Comparison of ENCODE assay signal across 8 cellular contexts in genomic region chr1:42380617-42381423, GRCh38. TPM values are rescaled to one million over a fixed set of nuclear protein-coding genes. Genes with fewer than 3 reads are reported as not detected.
DNase-seq lines count a peak whose midpoint lies in the region; ATAC-seq and TF ChIP-seq lines count a peak whose summit lies in the region.

TSS of gene RIMKLA (plus strand) at chr1:42380792. CDS start at chr1:42380935, 143 bp downstream.

- H3K4me1 Mint-ChIP-seq in activated CD8-positive, alpha-beta T cell treated with anti-CD3 and anti-CD28 coated beads for 36 hours (ENCODE audit: low read depth) = peaks cover 10% of the 10 kb centered on the region
- H3K4me1 Mint-ChIP-seq in endodermal cell = no peaks in the 10 kb centered on the region

- no peaks in the 10 kb centered on the region for H3K9me3 Mint-ChIP-seq in activated CD8-positive, alpha-beta T cell treated with anti-CD3 and anti-CD28 coated beads for 36 hours
- H3K9me3 Mint-ChIP-seq in endodermal cell = no peaks in the 10 kb centered on the region

- POLR2A ChIA-PET in activated CD8-positive, alpha-beta T cell treated with anti-CD3 and anti-CD28 coated beads for 36 hours (lab: Charles Lee) = no interaction called here

- peak within 1 kb of the TSS; percentile 74 for H3K4me3 Mint-ChIP-seq in activated CD8-positive, alpha-beta T cell treated with anti-CD3 and anti-CD28 coated beads for 36 hours
- peak within 1 kb of the TSS; percentile 57 for H3K4me3 Mint-ChIP-seq in endodermal cell

- H3K27ac ChIP-seq in endodermal cell (ENCODE audit: low read depth, low read length) = no peak within 1 kb of the TSS

- DNase-seq in Right ventricle myocardium inferior (ENCODE audit: missing footprints) (no peak), cardiac septum (ENCODE audit: low spot score) (no peak), NCI-H2171 treated with DMSO at 0.1 percent for 48 hours (lab: John Stamatoyannopoulos, UW) (peak; percentile 77), endodermal cell (peak; percentile 90), mucosa of descending colon (peak; percentile 63 to 78 (median 64))
- peak; percentile 66 for DNase-seq in activated CD8-positive, alpha-beta T cell treated with anti-CD3 and anti-CD28 coated beads for 36 hours
- DNase-seq in stimulated activated naive CD4-positive, alpha-beta T cell treated with Interleukin-2 at 50 U/mL for 16 hours (lab: John Stamatoyannopoulos, UW) = peak; percentile 29

- 1 to 5% methylated on average over 18 to 100 of the region's 100 CpGs for WGBS in endodermal cell (ENCODE audit: insufficient coverage in 1 of 2, insufficient read length in 1 of 2), 2 experiments

- H3K9ac ChIP-seq in endodermal cell (ENCODE audit: extremely low read depth, low read length, poor library complexity, severe bottlenecking) = no peak within 1 kb of the TSS

- no peaks in the 10 kb centered on the region for H3K36me3 ChIP-seq in endodermal cell (ENCODE audit: control insufficient read depth, insufficient read depth, low read length)
- no peaks in the 10 kb centered on the region for H3K36me3 ChIP-seq in mucosa of descending colon (ENCODE audit: low read depth)

- ATAC-seq in Right ventricle myocardium inferior (peak; percentile 94), HG02870 (IDR thresholded peaks at IDR 0.05; ENCODE audit: unreplicated experiment) (peak; percentile 78), mucosa of descending colon (peak; percentile 96)
- ATAC-seq in activated CD8-positive, alpha-beta T cell treated with anti-CD3 and anti-CD28 coated beads for 36 hours = peak; percentile 89

- H3K27me3 ChIP-seq in endodermal cell (ENCODE audit: control insufficient read depth, insufficient read depth, low read length, poor library complexity, severe bottlenecking) = peaks cover 49% of the 10 kb centered on the region

- peaks cover 3% of the 10 kb centered on the region for H3K36me3 Mint-ChIP-seq in activated CD8-positive, alpha-beta T cell treated with anti-CD3 and anti-CD28 coated beads for 36 hours (ENCODE audit: low read depth)
- no peaks in the 10 kb centered on the region for H3K36me3 Mint-ChIP-seq in endodermal cell (ENCODE audit: low read depth)

- H3K4me1 ChIP-seq in endodermal cell (ENCODE audit: control insufficient read depth, insufficient read depth, low read length) (no peaks in the 10 kb centered on the region), mucosa of descending colon (ENCODE audit: low read depth) (no peaks in the 10 kb centered on the region)

- H3K9me3 ChIP-seq in endodermal cell (ENCODE audit: control insufficient read depth, low read length) = no peaks in the 10 kb centered on the region
- no peaks in the 10 kb centered on the region for H3K9me3 ChIP-seq in mucosa of descending colon

- intact Hi-C loops in Right ventricle myocardium inferior (cut with DNase I) = no loop called here
- intact Hi-C loops in cardiac septum (cut with DNase I) = loop anchor here (5.0 kb wide), 1 partner anchor 76 kb away; the partner anchor contains the start of genes PPCS and ZMYND12
- intact Hi-C loops in activated CD8-positive, alpha-beta T cell treated with anti-CD3 and anti-CD28 coated beads for 36 hours (cut with micrococcal nuclease) = no loop called here
- intact Hi-C loops in mucosa of descending colon (cut with DNase I, micrococcal nuclease) = no loop called here

- peaks cover 40% of the 10 kb centered on the region for H3K27me3 Mint-ChIP-seq in activated CD8-positive, alpha-beta T cell treated with anti-CD3 and anti-CD28 coated beads for 36 hours
- H3K27me3 Mint-ChIP-seq in endodermal cell (ENCODE audit: insufficient read depth) = peaks cover 52% of the 10 kb centered on the region

- no peak for TF ChIP-seq CTCF in activated CD8-positive, alpha-beta T cell treated with anti-CD3 and anti-CD28 coated beads for 36 hours (IDR thresholded peaks at IDR 0.05)
- TF ChIP-seq CTCF in endodermal cell (conservative IDR thresholded peaks at IDR 0.05) = no peak
- no peak for TF ChIP-seq CTCF in mucosa of descending colon (IDR thresholded peaks at IDR 0.05)

- H3K4me3 ChIP-seq in endodermal cell (ENCODE audit: low read length) (peak within 1 kb of the TSS; percentile 76), mucosa of descending colon (peak within 1 kb of the TSS; percentile 23)

- CTCF ChIA-PET in activated CD8-positive, alpha-beta T cell treated with anti-CD3 and anti-CD28 coated beads for 36 hours (lab: Charles Lee) = no interaction called here

- no peak within 1 kb of the TSS for H3K27ac Mint-ChIP-seq in activated CD8-positive, alpha-beta T cell treated with anti-CD3 and anti-CD28 coated beads for 36 hours
- no peak within 1 kb of the TSS for H3K27ac Mint-ChIP-seq in endodermal cell

RNA-seq across cellular contexts. Expression of gene RIMKLA, which starts in this region (rescaled TPM):
- total RNA-seq in Right ventricle myocardium inferior (7.5 TPM), cardiac septum (7.6 TPM), endodermal cell (1 to 10 TPM in 1 of 2 donors, under 1 TPM in 1; 0.73 to 1.9 TPM), mucosa of descending colon (10 to 100 TPM; 13.3 to 18.9 (median 14.5) TPM)
- total RNA-seq in activated CD8-positive, alpha-beta T cell treated with anti-CD3 and anti-CD28 coated beads for 36 hours = 10 to 100 TPM in 1 of 2 experiments, 1 to 10 TPM in 1; 9.8 to 10.3 TPM
- polyA plus RNA-seq in endodermal cell (2013, experiment 1 of 2) = 0.68 TPM
- 0.62 TPM for polyA plus RNA-seq in endodermal cell (2013, experiment 2 of 2)

Comparison
In these comparisons a context has a peak if more than half of its experiments do, and no peak if none do; other contexts are left out.
1. DNase-seq: peak in NCI-H2171 treated with DMSO at 0.1 percent for 48 hours (single experiment), activated CD8-positive, alpha-beta T cell treated with anti-CD3 and anti-CD28 coated beads for 36 hours (single experiment), endodermal cell (single experiment), mucosa of descending colon (3 of 3) and stimulated activated naive CD4-positive, alpha-beta T cell treated with Interleukin-2 at 50 U/mL for 16 hours (single experiment); none in Right ventricle myocardium inferior (single experiment) and cardiac septum (single experiment).
2. Peak in every context shown above with its lines, with median percentiles within 50 percentile points of each other: ATAC-seq.